ENCODE assay signal across 24 cellular contexts in genomic region chr17:28537219-28537610, GRCh38. TPM values are rescaled to one million over a fixed set of nuclear protein-coding genes. Genes with fewer than 3 reads are reported as not detected.
DNase-seq lines count a peak whose midpoint lies in the region; ATAC-seq and TF ChIP-seq lines count a peak whose summit lies in the region.
"Had no signal": no experiment of that assay in that cellular context is flagged by ENCODE, and none has a peak within 500 bp of the region (broad histone marks: within the 10 kb centered on the region; RNA-seq: fewer than 3 reads in every experiment).

No MANE protein-coding gene starts in this region.

- H3K18ac ChIP-seq in neuronal stem cell (ENCODE audit: low read length), result peak overlapping the region; percentile 19

- no peak overlapping the region for H3K9ac ChIP-seq in neuronal stem cell (ENCODE audit: low read depth, low read length, poor library complexity)
- H3K9ac ChIP-seq: BLaER1, GM23248 had no signal

- no peak overlapping the region for H2BK12ac ChIP-seq in neuronal stem cell (ENCODE audit: low read length)

- H3K36me3 ChIP-seq in neuronal stem cell (replicated peaks in 1 of 2; ENCODE audit: control insufficient read depth in 2 of 2, insufficient read depth in 2 of 2, low read length in 2 of 2), result no peaks in the 10 kb centered on the region
- H3K36me3 ChIP-seq: BLaER1 had no signal

- no CpG with 5 or more reads among the region's 12 CpGs for WGBS in neuronal stem cell (ENCODE audit: extremely low coverage in 2 of 2, insufficient read length in 2 of 2, insufficient replicate concordance in 1 of 2), 2 donors

- no peak overlapping the region for H4K91ac ChIP-seq in neuronal stem cell (ENCODE audit: low read depth, low read length, poor library complexity)

- no peak overlapping the region for H2BK120ac ChIP-seq in neuronal stem cell (ENCODE audit: low read depth, low read length)

- TF ChIP-seq CTCF in activated CD8-positive, alpha-beta T cell treated with anti-CD3 and anti-CD28 coated beads for 36 hours (IDR thresholded peaks at IDR 0.05), result no peak
- no peak for TF ChIP-seq CTCF in VCaP (conservative IDR thresholded peaks at IDR 0.05)
- no peak for TF ChIP-seq CTCF in type B pancreatic cell (conservative IDR thresholded peaks at IDR 0.05)

- no peak overlapping the region for H3K4me2 ChIP-seq in neuronal stem cell (ENCODE audit: insufficient read depth, low read length, poor library complexity, severe bottlenecking)
- H3K4me2 ChIP-seq: BLaER1 had no signal

- no peak overlapping the region for H4K8ac ChIP-seq in neuronal stem cell (ENCODE audit: low read depth, low read length)

- H3K4me1 ChIP-seq in neuronal stem cell (ENCODE audit: control insufficient read depth in 2 of 2, insufficient read depth in 1 of 2, low read depth in 1 of 2, low read length in 2 of 2), result peaks cover 0 to 3% of the 10 kb centered on the region in 2 donors

- H2AFZ ChIP-seq in neuronal stem cell (ENCODE audit: low read length), result no peak overlapping the region
- H2AFZ ChIP-seq: GM23248 had no signal

- H2AK5ac ChIP-seq in neuronal stem cell (ENCODE audit: low read depth, low read length), result peak overlapping the region; percentile 71

- no peak overlapping the region for H2BK5ac ChIP-seq in neuronal stem cell (ENCODE audit: low read length)

- H3K27ac ChIP-seq in VCaP (peak overlapping the region; percentile 47; the same call in 1 of the 2 replicates), neuronal stem cell (replicated peaks; ENCODE audit: low read length) (no peak overlapping the region)
- H3K27ac ChIP-seq: BLaER1, GM23248 had no signal

- POLR2A ChIA-PET in activated CD8-positive, alpha-beta T cell treated with anti-CD3 and anti-CD28 coated beads, Interleukin-2, amount 10 ng/mL, durations not matched to agents 7 days and 5 days (lab: Charles Lee), result interaction anchor here (0.6 kb wide), 1 partner anchor 154 kb away, joined by 3 read pairs; no protein-coding TSS in a partner anchor
- POLR2A ChIA-PET in activated CD8-positive, alpha-beta T cell treated with anti-CD3 and anti-CD28 coated beads for 36 hours (lab: Charles Lee), result interaction anchor here (0.6 to 2.7 kb wide), 3 partner anchors 10 to 154 kb away, joined by 3 to 8 read pairs (median 7); no protein-coding TSS in a partner anchor

- H3K4me3 Mint-ChIP-seq in activated CD8-positive, alpha-beta T cell treated with anti-CD3 and anti-CD28 coated beads, Interleukin-2, amount 10 ng/mL, durations not matched to agents 7 days and 5 days, result no peak overlapping the region
- H3K4me3 Mint-ChIP-seq in activated CD8-positive, alpha-beta T cell treated with anti-CD3 and anti-CD28 coated beads for 36 hours, result no peak overlapping the region
- no peak overlapping the region for H3K4me3 Mint-ChIP-seq in type B pancreatic cell
- no peak overlapping the region for H3K4me3 Mint-ChIP-seq in activated naive CD4-positive, alpha-beta T cell treated with anti-CD3 and anti-CD28 coated beads for 36 hours
- H3K4me3 Mint-ChIP-seq: CD8-positive, alpha-beta T cell; HFFc6 had no signal

- peak overlapping the region; percentile 5 for H3K23ac ChIP-seq in neuronal stem cell (ENCODE audit: low read depth, low read length, poor library complexity)

- no peaks in the 10 kb centered on the region for H3K9me3 Mint-ChIP-seq in activated CD8-positive, alpha-beta T cell treated with anti-CD3 and anti-CD28 coated beads, Interleukin-2, amount 10 ng/mL, durations not matched to agents 7 days and 5 days (ENCODE audit: insufficient read depth)
- no peaks in the 10 kb centered on the region for H3K9me3 Mint-ChIP-seq in activated CD8-positive, alpha-beta T cell treated with anti-CD3 and anti-CD28 coated beads for 36 hours
- H3K9me3 Mint-ChIP-seq in type B pancreatic cell, result no peaks in the 10 kb centered on the region
- H3K9me3 Mint-ChIP-seq in activated naive CD4-positive, alpha-beta T cell treated with anti-CD3 and anti-CD28 coated beads for 36 hours, result no peaks in the 10 kb centered on the region
- H3K9me3 Mint-ChIP-seq: CD8-positive, alpha-beta T cell; HFFc6 had no signal

- CTCF ChIA-PET in activated CD8-positive, alpha-beta T cell treated with anti-CD3 and anti-CD28 coated beads, Interleukin-2, amount 10 ng/mL, durations not matched to agents 7 days and 5 days (lab: Charles Lee), result interaction anchor here (1.0 to 2.0 kb wide), 5 partner anchors 10 to 41 kb away, joined by 3 to 6 read pairs (median 5); no protein-coding TSS in a partner anchor
- CTCF ChIA-PET in activated CD8-positive, alpha-beta T cell treated with anti-CD3 and anti-CD28 coated beads for 36 hours (lab: Charles Lee), result interaction anchor here (1.1 to 2.1 kb wide), 2 partner anchors 12 to 42 kb away, joined by 6 to 9 read pairs; no protein-coding TSS in a partner anchor
- CTCF ChIA-PET in activated naive CD4-positive, alpha-beta T cell treated with anti-CD3 and anti-CD28 coated beads for 36 hours (lab: Charles Lee), result interaction anchor here (0.9 to 1.9 kb wide), 6 partner anchors 8 to 121 kb away, joined by 3 to 7 read pairs (median 4); no protein-coding TSS in a partner anchor

- H3K36me3 Mint-ChIP-seq in activated CD8-positive, alpha-beta T cell treated with anti-CD3 and anti-CD28 coated beads, Interleukin-2, amount 10 ng/mL, durations not matched to agents 7 days and 5 days (ENCODE audit: low read depth), result no peaks in the 10 kb centered on the region
- no peaks in the 10 kb centered on the region for H3K36me3 Mint-ChIP-seq in activated CD8-positive, alpha-beta T cell treated with anti-CD3 and anti-CD28 coated beads for 36 hours (ENCODE audit: low read depth)
- no peaks in the 10 kb centered on the region for H3K36me3 Mint-ChIP-seq in type B pancreatic cell
- H3K36me3 Mint-ChIP-seq in activated naive CD4-positive, alpha-beta T cell treated with anti-CD3 and anti-CD28 coated beads for 36 hours (ENCODE audit: low read depth), result no peaks in the 10 kb centered on the region
- H3K36me3 Mint-ChIP-seq: CD8-positive, alpha-beta T cell had no signal

- no peaks in the 10 kb centered on the region for H3K9me3 ChIP-seq in neuronal stem cell (replicated peaks in 1 of 2; ENCODE audit: control insufficient read depth in 2 of 2, insufficient read depth in 1 of 2, low read depth in 1 of 2, low read length in 2 of 2)
- H3K9me3 ChIP-seq: BLaER1 had no signal

- no peak overlapping the region for H3K14ac ChIP-seq in neuronal stem cell (ENCODE audit: low read length)

- no peak overlapping the region for H3K4me3 ChIP-seq in neuronal stem cell (ENCODE audit: low read length in 2 of 2)
- H3K4me3 ChIP-seq: BLaER1, GM12878, GM23248 had no signal

- no peak overlapping the region for H2BK15ac ChIP-seq in neuronal stem cell (ENCODE audit: low read length)

- ATAC-seq in activated CD8-positive, alpha-beta T cell treated with anti-CD3 and anti-CD28 coated beads, Interleukin-2, amount 10 ng/mL, durations not matched to agents 7 days and 5 days, result peak; percentile 24
- ATAC-seq in activated CD8-positive, alpha-beta T cell treated with anti-CD3 and anti-CD28 coated beads for 36 hours, result no peak
- ATAC-seq in HG03025 (IDR thresholded peaks at IDR 0.05; ENCODE audit: low FRiP score, unreplicated experiment), result no peak
- ATAC-seq: CD8-positive, alpha-beta T cell; GM12878; HCT116 had no signal

- intact Hi-C loops in activated CD8-positive, alpha-beta T cell treated with anti-CD3 and anti-CD28 coated beads for 36 hours (cut with micrococcal nuclease), result no loop called here
- intact Hi-C loops in activated naive CD4-positive, alpha-beta T cell treated with anti-CD3 and anti-CD28 coated beads for 36 hours (cut with micrococcal nuclease), result no loop called here

- no peaks in the 10 kb centered on the region for H3K27me3 Mint-ChIP-seq in activated CD8-positive, alpha-beta T cell treated with anti-CD3 and anti-CD28 coated beads, Interleukin-2, amount 10 ng/mL, durations not matched to agents 7 days and 5 days (ENCODE audit: low read depth)
- H3K27me3 Mint-ChIP-seq in activated CD8-positive, alpha-beta T cell treated with anti-CD3 and anti-CD28 coated beads for 36 hours, result no peaks in the 10 kb centered on the region
- H3K27me3 Mint-ChIP-seq in type B pancreatic cell, result no peaks in the 10 kb centered on the region
- H3K27me3 Mint-ChIP-seq in activated naive CD4-positive, alpha-beta T cell treated with anti-CD3 and anti-CD28 coated beads for 36 hours (ENCODE audit: low read depth), result no peaks in the 10 kb centered on the region

- H3K27ac Mint-ChIP-seq in activated CD8-positive, alpha-beta T cell treated with anti-CD3 and anti-CD28 coated beads, Interleukin-2, amount 10 ng/mL, durations not matched to agents 7 days and 5 days, result no peak overlapping the region
- no peak overlapping the region for H3K27ac Mint-ChIP-seq in activated CD8-positive, alpha-beta T cell treated with anti-CD3 and anti-CD28 coated beads for 36 hours
- H3K27ac Mint-ChIP-seq in type B pancreatic cell, result no peak overlapping the region
- no peak overlapping the region for H3K27ac Mint-ChIP-seq in activated naive CD4-positive, alpha-beta T cell treated with anti-CD3 and anti-CD28 coated beads for 36 hours
- H3K27ac Mint-ChIP-seq: CD8-positive, alpha-beta T cell; HFFc6 had no signal

- no peak for DNase-seq in activated CD8-positive, alpha-beta T cell treated with anti-CD3 and anti-CD28 coated beads, Interleukin-2, amount 10 ng/mL, durations not matched to agents 7 days and 5 days
- no peak for DNase-seq in activated CD8-positive, alpha-beta T cell treated with anti-CD3 and anti-CD28 coated beads for 36 hours
- DNase-seq in neuronal stem cell (ENCODE audit: low spot score), result no peak
- peak; percentile 58 for DNase-seq in type B pancreatic cell (ENCODE audit: extremely low spot score, unreplicated experiment)
- no peak for DNase-seq in activated naive CD4-positive, alpha-beta T cell treated with anti-CD3 and anti-CD28 coated beads for 36 hours
- DNase-seq in activated CD8-positive, alpha-beta memory T cell treated with anti-CD3 and anti-CD28 coated beads for 24 hours, result no peak
- DNase-seq: 8988T; CD8-positive, alpha-beta T cell; COR-L47; DMS 273 treated with DMSO at 0.1 percent for 48 hours; DMS53; DND-41; EL; GM23248; HFFc6; IMR-90 had no signal

- H3K4ac ChIP-seq in neuronal stem cell (ENCODE audit: low read length), result no peak overlapping the region

- H3K79me1 ChIP-seq in neuronal stem cell (ENCODE audit: low read depth, low read length), result no peaks in the 10 kb centered on the region

- H3K27me3 ChIP-seq in neuronal stem cell (ENCODE audit: control insufficient read depth in 3 of 3, insufficient read depth in 3 of 3, low read depth in 1 of 3, low read length in 3 of 3), result peaks cover 0 to 45% (median 0%) of the 10 kb centered on the region in 3 experiments
- H3K27me3 ChIP-seq: BLaER1 had no signal

- H3K4me1 Mint-ChIP-seq in activated CD8-positive, alpha-beta T cell treated with anti-CD3 and anti-CD28 coated beads, Interleukin-2, amount 10 ng/mL, durations not matched to agents 7 days and 5 days (ENCODE audit: low read depth), result no peaks in the 10 kb centered on the region
- H3K4me1 Mint-ChIP-seq in activated CD8-positive, alpha-beta T cell treated with anti-CD3 and anti-CD28 coated beads for 36 hours (ENCODE audit: low read depth), result no peaks in the 10 kb centered on the region
- peaks cover 4% of the 10 kb centered on the region for H3K4me1 Mint-ChIP-seq in type B pancreatic cell (ENCODE audit: unreplicated experiment)
- no peaks in the 10 kb centered on the region for H3K4me1 Mint-ChIP-seq in activated naive CD4-positive, alpha-beta T cell treated with anti-CD3 and anti-CD28 coated beads for 36 hours (ENCODE audit: low read depth)

RNA-seq across cellular contexts. Expression of gene UNC119, which starts 15.2 kb away (rescaled TPM):
- 10 to 100 TPM; 41.6 to 48.1 TPM for total RNA-seq in activated CD8-positive, alpha-beta T cell treated with anti-CD3 and anti-CD28 coated beads, Interleukin-2, amount 10 ng/mL, durations not matched to agents 7 days and 5 days
- total RNA-seq in activated CD8-positive, alpha-beta T cell treated with anti-CD3 and anti-CD28 coated beads for 36 hours, result 10 to 100 TPM; 43.6 to 44.8 TPM
- 79.0 TPM for polyA plus RNA-seq in neuronal stem cell (2013, experiment 1 of 2)
- polyA plus RNA-seq in neuronal stem cell (2013, experiment 2 of 2), result 76.0 TPM
- 40.2 and 52.2 TPM in 2 replicates for total RNA-seq in type B pancreatic cell (ENCODE audit: low replicate concordance)
- 10 to 100 TPM; 48.6 to 50.3 TPM for total RNA-seq in activated naive CD4-positive, alpha-beta T cell treated with anti-CD3 and anti-CD28 coated beads for 36 hours

RNA-seq across cellular contexts. Expression of gene FOXN1, which starts 31.1 kb away (rescaled TPM):
- total RNA-seq in activated CD8-positive, alpha-beta T cell treated with anti-CD3 and anti-CD28 coated beads, Interleukin-2, amount 10 ng/mL, durations not matched to agents 7 days and 5 days, result not detected
- total RNA-seq in activated CD8-positive, alpha-beta T cell treated with anti-CD3 and anti-CD28 coated beads for 36 hours, result not detected
- not detected for polyA plus RNA-seq in neuronal stem cell (2013, experiment 1 of 2)
- polyA plus RNA-seq in neuronal stem cell (2013, experiment 2 of 2), result not detected
- 1.0 and 1.2 TPM in 2 replicates for total RNA-seq in type B pancreatic cell (ENCODE audit: low replicate concordance)
- not detected for total RNA-seq in activated naive CD4-positive, alpha-beta T cell treated with anti-CD3 and anti-CD28 coated beads for 36 hours
- total RNA-seq: A673; CD8-positive, alpha-beta T cell; G401; GM12878; GM23248; HFFc6; IMR-90 had no signal
- polyA plus RNA-seq: AG04450, GM12878, GM23248, IMR-90 had no signal

RNA-seq across cellular contexts. Expression of gene PIGS, which starts 34.1 kb away (rescaled TPM):
- total RNA-seq in activated CD8-positive, alpha-beta T cell treated with anti-CD3 and anti-CD28 coated beads, Interleukin-2, amount 10 ng/mL, durations not matched to agents 7 days and 5 days, result 10 to 100 TPM; 60.0 to 61.1 TPM
- total RNA-seq in activated CD8-positive, alpha-beta T cell treated with anti-CD3 and anti-CD28 coated beads for 36 hours, result 10 to 100 TPM; 33.8 to 36.9 TPM
- polyA plus RNA-seq in neuronal stem cell (2013, experiment 1 of 2), result 43.2 TPM
- polyA plus RNA-seq in neuronal stem cell (2013, experiment 2 of 2), result 43.8 TPM
- total RNA-seq in type B pancreatic cell (ENCODE audit: low replicate concordance), result 66.1 and 75.0 TPM in 2 replicates
- total RNA-seq in activated naive CD4-positive, alpha-beta T cell treated with anti-CD3 and anti-CD28 coated beads for 36 hours, result 10 to 100 TPM; 34.8 to 36.0 TPM

RNA-seq across cellular contexts. Expression of gene ALDOC, which starts 39.5 kb away (rescaled TPM):
- 10 to 100 TPM; 97.3 to 99.7 TPM for total RNA-seq in activated CD8-positive, alpha-beta T cell treated with anti-CD3 and anti-CD28 coated beads, Interleukin-2, amount 10 ng/mL, durations not matched to agents 7 days and 5 days
- 100 to 1,000 TPM; 142 to 146 TPM for total RNA-seq in activated CD8-positive, alpha-beta T cell treated with anti-CD3 and anti-CD28 coated beads for 36 hours
- 10.6 TPM for polyA plus RNA-seq in neuronal stem cell (2013, experiment 1 of 2)
- 10.9 TPM for polyA plus RNA-seq in neuronal stem cell (2013, experiment 2 of 2)
- total RNA-seq in type B pancreatic cell (ENCODE audit: low replicate concordance), result 7.1 and 12.6 TPM in 2 replicates
- total RNA-seq in activated naive CD4-positive, alpha-beta T cell treated with anti-CD3 and anti-CD28 coated beads for 36 hours, result 10 to 100 TPM; 65.6 to 66.2 TPM
